1 cellular context compared by ENCODE assay signal in the genomic region with DNA sequence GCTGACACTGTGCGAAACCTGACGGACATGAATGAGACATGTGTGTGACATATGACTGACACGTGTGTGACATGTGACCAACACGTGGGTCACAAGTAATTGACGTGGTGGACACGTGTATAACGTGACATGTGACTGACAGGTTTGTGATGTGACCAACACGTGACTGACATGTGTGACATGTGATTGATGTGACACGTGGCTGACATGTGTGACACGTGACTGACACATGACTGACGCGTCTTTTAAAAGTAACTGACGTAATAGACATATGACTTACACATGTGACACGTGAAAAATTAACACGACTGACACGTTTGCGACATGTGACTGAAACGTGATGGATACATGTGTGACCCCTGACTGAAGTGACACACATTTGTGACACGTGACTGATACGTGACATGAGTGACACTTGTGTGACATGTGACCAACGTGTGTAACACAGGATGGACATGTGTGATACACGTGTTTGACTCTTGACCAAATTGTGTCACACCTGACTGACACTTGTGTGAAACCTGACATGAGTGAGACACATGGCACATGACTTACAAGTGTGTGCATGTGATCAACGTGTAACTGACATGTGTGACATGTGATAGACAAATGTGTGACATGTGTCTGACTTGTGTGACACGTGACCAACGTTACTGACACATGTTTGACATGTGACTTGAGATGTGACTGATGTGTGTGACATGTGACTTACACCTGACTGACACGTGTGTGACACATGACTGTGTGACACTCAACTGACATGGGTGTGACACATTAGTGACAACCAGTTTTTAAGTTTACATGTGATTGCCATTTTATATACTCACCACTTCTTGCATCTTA.
TF ChIP-seq lines count a peak whose summit lies in the region.

No MANE protein-coding gene starts in this region.

TF ChIP-seq in K562, 482 proteins besides CTCF, POLR2A, EP300 and RAD21 (continued from another document):
- TF ChIP-seq L3MBTL2 (IDR thresholded peaks at IDR 0.05): peak; percentile 18; the same call in 1 of the 2 replicates
- TF ChIP-seq E2F6 (IDR thresholded peaks at IDR 0.05; ENCODE audit: borderline replicate concordance in 1 of 2, extremely low read depth in 1 of 2, insufficient read depth in 1 of 2, insufficient read length in 1 of 2, low read depth in 1 of 2, low read length in 1 of 2, poor library complexity in 1 of 2, severe bottlenecking in 1 of 2): peak; percentile 24 to 26
- no peak for TF ChIP-seq RHOXF2B (CRISPR knock-in tag; conservative IDR thresholded peaks at IDR 0.05)
- no peak; the same call in 1 of the 2 replicates for TF ChIP-seq MGA (IDR thresholded peaks at IDR 0.05)
- no peak for TF ChIP-seq STAT5B (CRISPR knock-in tag; IDR thresholded peaks at IDR 0.05)
- TF ChIP-seq, protein P1, sequence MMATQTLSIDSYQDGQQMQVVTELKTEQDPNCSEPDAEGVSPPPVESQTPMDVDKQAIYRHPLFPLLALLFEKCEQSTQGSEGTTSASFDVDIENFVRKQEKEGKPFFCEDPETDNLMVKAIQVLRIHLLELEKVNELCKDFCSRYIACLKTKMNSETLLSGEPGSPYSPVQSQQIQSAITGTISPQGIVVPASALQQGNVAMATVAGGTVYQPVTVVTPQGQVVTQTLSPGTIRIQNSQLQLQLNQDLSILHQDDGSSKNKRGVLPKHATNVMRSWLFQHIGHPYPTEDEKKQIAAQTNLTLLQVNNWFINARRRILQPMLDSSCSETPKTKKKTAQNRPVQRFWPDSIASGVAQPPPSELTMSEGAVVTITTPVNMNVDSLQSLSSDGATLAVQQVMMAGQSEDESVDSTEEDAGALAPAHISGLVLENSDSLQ (IDR thresholded peaks at IDR 0.05): peak; percentile 65
- peak; percentile 49 for TF ChIP-seq ARHGAP35 (IDR thresholded peaks at IDR 0.05; ENCODE audit: partially characterized antibody)
- TF ChIP-seq, protein P2, sequence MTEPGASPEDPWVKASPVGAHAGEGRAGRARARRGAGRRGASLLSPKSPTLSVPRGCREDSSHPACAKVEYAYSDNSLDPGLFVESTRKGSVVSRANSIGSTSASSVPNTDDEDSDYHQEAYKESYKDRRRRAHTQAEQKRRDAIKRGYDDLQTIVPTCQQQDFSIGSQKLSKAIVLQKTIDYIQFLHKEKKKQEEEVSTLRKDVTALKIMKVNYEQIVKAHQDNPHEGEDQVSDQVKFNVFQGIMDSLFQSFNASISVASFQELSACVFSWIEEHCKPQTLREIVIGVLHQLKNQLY (CRISPR knock-in tag; conservative IDR thresholded peaks at IDR 0.05): peak in 1 of 2 experiments; percentile 55; a peak in 1 of 4 replicates
- TF ChIP-seq E2F1 (CRISPR knock-in tag; IDR thresholded peaks at IDR 0.05): peak; percentile 61
- no peak for TF ChIP-seq ETS2 (tag; IDR thresholded peaks at IDR 0.05; ENCODE audit: borderline replicate concordance, poor library complexity, severe bottlenecking)
- TF ChIP-seq POLR2H (tag; IDR thresholded peaks at IDR 0.05; ENCODE audit: low read depth): no peak
- TF ChIP-seq EGR1 (conservative IDR thresholded peaks at IDR 0.05): no peak
- no peak for TF ChIP-seq CREB1 (IDR thresholded peaks at IDR 0.05)
- TF ChIP-seq CREB1 (CRISPR knock-in tag; IDR thresholded peaks at IDR 0.05): 0 out of 2 replicates have a peak, but pooled peaks have one; percentile 45
- no peak for TF ChIP-seq NUFIP1 (IDR thresholded peaks at IDR 0.05; ENCODE audit: partially characterized antibody)
- TF ChIP-seq, protein P3, sequence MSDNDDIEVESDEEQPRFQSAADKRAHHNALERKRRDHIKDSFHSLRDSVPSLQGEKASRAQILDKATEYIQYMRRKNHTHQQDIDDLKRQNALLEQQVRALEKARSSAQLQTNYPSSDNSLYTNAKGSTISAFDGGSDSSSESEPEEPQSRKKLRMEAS (CRISPR knock-in tag; IDR thresholded peaks at IDR 0.05): peak; percentile 85
